13 cellular contexts compared by ENCODE assay signal in the genomic region with DNA sequence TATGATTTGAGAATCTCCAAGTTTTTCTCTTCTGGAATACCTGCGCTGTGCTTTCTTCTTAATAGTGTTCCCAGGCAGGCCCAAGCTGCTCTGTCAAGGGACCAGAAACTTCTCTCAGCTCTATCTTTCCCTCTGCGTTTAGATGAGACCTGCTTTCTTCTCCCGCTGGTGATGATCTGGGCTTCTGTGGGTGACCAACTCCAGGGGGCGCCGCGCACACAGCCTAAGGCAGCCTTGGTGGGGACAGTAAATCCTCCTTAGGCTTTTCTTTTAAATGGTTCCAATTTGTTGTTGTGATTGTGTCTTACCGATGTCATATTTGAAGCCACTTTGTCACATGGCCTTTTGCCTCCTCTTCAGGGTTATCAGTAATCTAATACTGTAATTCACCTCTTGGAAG.
A peak's percentile ranks its signal among the peaks of the same experiment; 100 is the strongest.
DNase-seq lines count a peak whose midpoint lies in the region; ATAC-seq and TF ChIP-seq lines count a peak whose summit lies in the region.
"Had no signal": no experiment of that assay in that cellular context is flagged by ENCODE, and none has a peak within 500 bp of the region (broad histone marks: within the 10 kb centered on the region; RNA-seq: fewer than 3 reads in every experiment).

No MANE protein-coding gene starts in this region.

- no peaks in the 10 kb centered on the region for H3K9me3 Mint-ChIP-seq in HFFc6
- H3K9me3 Mint-ChIP-seq: CD4-positive, CD25-positive, alpha-beta regulatory T cell; natural killer cell treated with Interleukin-12 subunit alpha and Interleukin-12 subunit beta and Interleukin-15 and Interleukin-18, amount 100 ng/mL, for 72 hours had no signal

- no peaks in the 10 kb centered on the region for H3K36me3 Mint-ChIP-seq in HFFc6 (ENCODE audit: low read depth)
- H3K36me3 Mint-ChIP-seq: CD4-positive, CD25-positive, alpha-beta regulatory T cell; natural killer cell treated with Interleukin-12 subunit alpha and Interleukin-12 subunit beta and Interleukin-15 and Interleukin-18, amount 100 ng/mL, for 72 hours had no signal

- H3K27me3 ChIP-seq in neural cell (ENCODE audit: insufficient read depth, low read depth, low read length) = no peaks in the 10 kb centered on the region
- H3K27me3 ChIP-seq: thyroid gland had no signal

- ATAC-seq in HG03469 (IDR thresholded peaks at IDR 0.05; ENCODE audit: unreplicated experiment) = no peak
- no peak for ATAC-seq in GM18520 (IDR thresholded peaks at IDR 0.05; ENCODE audit: unreplicated experiment)
- ATAC-seq: natural killer cell treated with Interleukin-12 subunit alpha and Interleukin-12 subunit beta and Interleukin-15 and Interleukin-18, amount 100 ng/mL, for 72 hours had no signal

- no peak overlapping the region for H3K4me2 ChIP-seq in neural cell (ENCODE audit: low read length)

- no peak overlapping the region for H2AFZ ChIP-seq in neural cell (ENCODE audit: low read depth, low read length)

- H3K79me2 ChIP-seq in neural cell (replicated peaks; ENCODE audit: insufficient read depth, low read length) = no peaks in the 10 kb centered on the region

- H3K36me3 ChIP-seq in neural cell (ENCODE audit: insufficient read depth, low read length) = no peaks in the 10 kb centered on the region
- H3K36me3 ChIP-seq: thyroid gland had no signal

- no peak overlapping the region for H3K9ac ChIP-seq in neural cell (ENCODE audit: low read length)

- H3K27ac Mint-ChIP-seq in HFFc6 = no peak overlapping the region
- H3K27ac Mint-ChIP-seq: natural killer cell treated with Interleukin-12 subunit alpha and Interleukin-12 subunit beta and Interleukin-15 and Interleukin-18, amount 100 ng/mL, for 72 hours had no signal

- H3K27ac ChIP-seq in neural cell (ENCODE audit: low read length) = peak overlapping the region; percentile 97
- H3K27ac ChIP-seq: thyroid gland had no signal

- no peaks in the 10 kb centered on the region for H4K20me1 ChIP-seq in neural cell (ENCODE audit: insufficient read depth)

- H3K9me2 ChIP-seq in neural cell (ENCODE audit: insufficient read depth, low read length) = no peaks in the 10 kb centered on the region

- H3K4me1 Mint-ChIP-seq in HFFc6 (ENCODE audit: low read depth) = peaks cover 13% of the 10 kb centered on the region; the same call in 1 of the 2 replicates

- no peaks in the 10 kb centered on the region for H3K9me3 ChIP-seq in neural cell (ENCODE audit: low read length)
- H3K9me3 ChIP-seq: thyroid gland had no signal

- TF ChIP-seq CTCF in HFFc6 (IDR thresholded peaks at IDR 0.05) (peak; percentile 60), neural cell (IDR thresholded peaks at IDR 0.05; ENCODE audit: poor library complexity, severe bottlenecking) (no peak)

- peak; percentile 15 for DNase-seq in activated T-cell treated with anti-CD3 and anti-CD28 coated beads for 48 hours (ENCODE audit: low read depth)
- no peak for DNase-seq in activated T-cell treated with anti-CD3 and anti-CD28 coated beads for 4 hours
- no peak for DNase-seq in HFFc6
- DNase-seq in amniotic epithelial cell (ENCODE audit: low read depth) = peak; percentile 10
- no peak for DNase-seq in Kasumi-1 (lab: John Stamatoyannopoulos, UW)
- DNase-seq: NCI-H226; stimulated activated CD4-positive, alpha-beta T cell treated with anti-CD3 and anti-CD28 coated beads, Interleukin-4, amount 100 ng/mL, for 24 hours; thyroid gland had no signal

- H3K4me3 Mint-ChIP-seq in HFFc6 = no peak overlapping the region
- H3K4me3 Mint-ChIP-seq: CD4-positive, CD25-positive, alpha-beta regulatory T cell; natural killer cell treated with Interleukin-12 subunit alpha and Interleukin-12 subunit beta and Interleukin-15 and Interleukin-18, amount 100 ng/mL, for 72 hours had no signal

- no peak overlapping the region for H3K4me3 ChIP-seq in neural cell (ENCODE audit: low read length)
- H3K4me3 ChIP-seq: thyroid gland had no signal

- peaks cover 15% of the 10 kb centered on the region for H3K27me3 Mint-ChIP-seq in HFFc6 (ENCODE audit: insufficient read depth)

- TF ChIP-seq EP300 in neural cell (conservative IDR thresholded peaks at IDR 0.05; ENCODE audit: poor library complexity, severe bottlenecking) = no peak

- H3F3A ChIP-seq in neural cell (ENCODE audit: insufficient read depth, low read length, poor library complexity, severe bottlenecking) = no peaks in the 10 kb centered on the region

- TF ChIP-seq RAD21 in neural cell (conservative IDR thresholded peaks at IDR 0.05) = no peak

TF ChIP-seq in neural cell, 6 proteins besides CTCF, POLR2A, EP300 and RAD21:
- TF ChIP-seq POLR2AphosphoS5 (IDR thresholded peaks at IDR 0.05) (no peak), EZH2 (IDR thresholded peaks at IDR 0.05; ENCODE audit: borderline replicate concordance, insufficient read depth, low read length, poor library complexity, severe bottlenecking) (no peak), SMC3 (conservative IDR thresholded peaks at IDR 0.05; ENCODE audit: poor library complexity) (no peak), TAF1 (IDR thresholded peaks at IDR 0.05; ENCODE audit: low read depth) (no peak)
- TF ChIP-seq, protein P1, sequence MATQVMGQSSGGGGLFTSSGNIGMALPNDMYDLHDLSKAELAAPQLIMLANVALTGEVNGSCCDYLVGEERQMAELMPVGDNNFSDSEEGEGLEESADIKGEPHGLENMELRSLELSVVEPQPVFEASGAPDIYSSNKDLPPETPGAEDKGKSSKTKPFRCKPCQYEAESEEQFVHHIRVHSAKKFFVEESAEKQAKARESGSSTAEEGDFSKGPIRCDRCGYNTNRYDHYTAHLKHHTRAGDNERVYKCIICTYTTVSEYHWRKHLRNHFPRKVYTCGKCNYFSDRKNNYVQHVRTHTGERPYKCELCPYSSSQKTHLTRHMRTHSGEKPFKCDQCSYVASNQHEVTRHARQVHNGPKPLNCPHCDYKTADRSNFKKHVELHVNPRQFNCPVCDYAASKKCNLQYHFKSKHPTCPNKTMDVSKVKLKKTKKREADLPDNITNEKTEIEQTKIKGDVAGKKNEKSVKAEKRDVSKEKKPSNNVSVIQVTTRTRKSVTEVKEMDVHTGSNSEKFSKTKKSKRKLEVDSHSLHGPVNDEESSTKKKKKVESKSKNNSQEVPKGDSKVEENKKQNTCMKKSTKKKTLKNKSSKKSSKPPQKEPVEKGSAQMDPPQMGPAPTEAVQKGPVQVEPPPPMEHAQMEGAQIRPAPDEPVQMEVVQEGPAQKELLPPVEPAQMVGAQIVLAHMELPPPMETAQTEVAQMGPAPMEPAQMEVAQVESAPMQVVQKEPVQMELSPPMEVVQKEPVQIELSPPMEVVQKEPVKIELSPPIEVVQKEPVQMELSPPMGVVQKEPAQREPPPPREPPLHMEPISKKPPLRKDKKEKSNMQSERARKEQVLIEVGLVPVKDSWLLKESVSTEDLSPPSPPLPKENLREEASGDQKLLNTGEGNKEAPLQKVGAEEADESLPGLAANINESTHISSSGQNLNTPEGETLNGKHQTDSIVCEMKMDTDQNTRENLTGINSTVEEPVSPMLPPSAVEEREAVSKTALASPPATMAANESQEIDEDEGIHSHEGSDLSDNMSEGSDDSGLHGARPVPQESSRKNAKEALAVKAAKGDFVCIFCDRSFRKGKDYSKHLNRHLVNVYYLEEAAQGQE (IDR thresholded peaks at IDR 0.05; ENCODE audit: borderline replicate concordance) = no peak

Comparison
In these comparisons a context has a peak if more than half of its experiments do, and no peak if none do; other contexts are left out.
1. DNase-seq: peak in activated T-cell treated with anti-CD3 and anti-CD28 coated beads for 48 hours (single experiment) and amniotic epithelial cell (single experiment); none in activated T-cell treated with anti-CD3 and anti-CD28 coated beads for 4 hours (single experiment), HFFc6 (single experiment) and Kasumi-1 (0 of 2).